In genomic region chr12:49346659-49347306, GRCh38 we compare ENCODE assay signal across 8 cellular contexts. TPM values are rescaled to one million over a fixed set of nuclear protein-coding genes. Genes with fewer than 3 reads are reported as not detected.
DNase-seq lines count a peak whose midpoint lies in the region; ATAC-seq and TF ChIP-seq lines count a peak whose summit lies in the region.

Gene DNAJC22, plus strand, starts transcription at chr12:49346888. Its CDS starts 1,985 bp downstream, at chr12:49348873.

- peak within 1 kb of the TSS; percentile 72 to 91 (median 84) for H3K4me3 Mint-ChIP-seq in IgD-negative memory B cell

- H3K36me3 ChIP-seq in iPS-18a (ENCODE audit: control insufficient read depth, low read depth, low read length) (no peaks in the 10 kb centered on the region), smooth muscle cell (ENCODE audit: low read depth) (no peaks in the 10 kb centered on the region)

- H3K4me1 Mint-ChIP-seq in IgD-negative memory B cell = peaks cover 15 to 22% (median 19%) of the 10 kb centered on the region in 3 donors

- H3K79me2 ChIP-seq in smooth muscle cell (ENCODE audit: low read depth) = no peaks in the 10 kb centered on the region

- H3K4me1 ChIP-seq in iPS-18a (ENCODE audit: control insufficient read depth, low read depth, low read length) (peaks cover 12% of the 10 kb centered on the region), smooth muscle cell (ENCODE audit: low read depth) (peaks cover 30% of the 10 kb centered on the region)

- H3K27me3 ChIP-seq in iPS-18a (ENCODE audit: control insufficient read depth, insufficient read depth, low read length) (peaks cover 83% of the 10 kb centered on the region), smooth muscle cell (ENCODE audit: low read depth) (peaks cover 80% of the 10 kb centered on the region)

- H3K4me3 ChIP-seq in iPS-18a (ENCODE audit: low read length) (peak within 1 kb of the TSS; percentile 57), smooth muscle cell (peak within 1 kb of the TSS; percentile 52)

- no peak within 1 kb of the TSS for H3K9ac ChIP-seq in iPS-18a (ENCODE audit: low read length)
- no peak within 1 kb of the TSS for H3K9ac ChIP-seq in smooth muscle cell (ENCODE audit: low read depth)

- H3K27ac Mint-ChIP-seq in IgD-negative memory B cell = peak within 1 kb of the TSS; percentile 28 to 76 (median 59)

- peaks cover 53% of the 10 kb centered on the region for H3K27me3 Mint-ChIP-seq in IgD-negative memory B cell

- no peaks in the 10 kb centered on the region for H3K9me3 ChIP-seq in iPS-18a (ENCODE audit: control insufficient read depth, low read depth, low read length)
- H3K9me3 ChIP-seq in smooth muscle cell (replicated peaks; ENCODE audit: low read depth) = no peaks in the 10 kb centered on the region

- DNase-seq in DMS79 (lab: John Stamatoyannopoulos, UW) = peak; percentile 77
- DNase-seq in activated T-cell treated with anti-CD3 and anti-CD28 coated beads, Interleukin-2, amount 50 U/mL, for 48 hours = peak; percentile 64 to 69
- no peak for DNase-seq in smooth muscle cell (lab: John Stamatoyannopoulos, UW; ENCODE audit: unreplicated experiment)
- DNase-seq in NCI-H446 (lab: John Stamatoyannopoulos, UW) = no peak
- no peak for DNase-seq in pons (ENCODE audit: low spot score)

- H3K27ac ChIP-seq in iPS-18a (ENCODE audit: low read length) (no peak within 1 kb of the TSS), smooth muscle cell (ENCODE audit: low read depth) (no peak within 1 kb of the TSS)

- no peaks in the 10 kb centered on the region for H4K20me1 ChIP-seq in smooth muscle cell (ENCODE audit: low read depth)

- peak within 1 kb of the TSS; percentile 70 for H2AFZ ChIP-seq in smooth muscle cell (ENCODE audit: low read depth)

- H3F3A ChIP-seq in smooth muscle cell (ENCODE audit: low read depth) = no peaks in the 10 kb centered on the region

- peak within 1 kb of the TSS; percentile 88 for H3K4me2 ChIP-seq in smooth muscle cell

- H3K36me3 Mint-ChIP-seq in IgD-negative memory B cell = no peaks in the 10 kb centered on the region

- 3% methylated on average over 43 of the region's 47 CpGs for WGBS in smooth muscle cell (ENCODE audit: low lambda C conversion rate)

- H3K9me3 Mint-ChIP-seq in IgD-negative memory B cell = peaks cover 0 to 1% (median 0%) of the 10 kb centered on the region in 3 donors

- ATAC-seq in GM19351 (IDR thresholded peaks at IDR 0.05; ENCODE audit: unreplicated experiment) = no peak

- no peak for TF ChIP-seq CTCF in smooth muscle cell (IDR thresholded peaks at IDR 0.05; ENCODE audit: borderline replicate concordance, insufficient read depth, poor library complexity, severe bottlenecking)

RNA-seq across cellular contexts. Expression of gene DNAJC22, which starts in this region (rescaled TPM):
- polyA plus RNA-seq in IgD-negative memory B cell (not detected), smooth muscle cell (1.8 and 2.4 TPM in 2 replicates)
- total RNA-seq in smooth muscle cell = 0.09 and 1.1 TPM in 2 replicates

Comparison
In these comparisons a context has a peak if more than half of its experiments do, and no peak if none do; other contexts are left out.
1. DNase-seq: peak in DMS79 (single experiment) and activated T-cell treated with anti-CD3 and anti-CD28 coated beads, Interleukin-2, amount 50 U/mL, for 48 hours (2 of 2); none in smooth muscle cell (single experiment), NCI-H446 (0 of 2) and pons (single experiment).